8 cellular contexts compared by ENCODE assay signal in the genomic region with DNA sequence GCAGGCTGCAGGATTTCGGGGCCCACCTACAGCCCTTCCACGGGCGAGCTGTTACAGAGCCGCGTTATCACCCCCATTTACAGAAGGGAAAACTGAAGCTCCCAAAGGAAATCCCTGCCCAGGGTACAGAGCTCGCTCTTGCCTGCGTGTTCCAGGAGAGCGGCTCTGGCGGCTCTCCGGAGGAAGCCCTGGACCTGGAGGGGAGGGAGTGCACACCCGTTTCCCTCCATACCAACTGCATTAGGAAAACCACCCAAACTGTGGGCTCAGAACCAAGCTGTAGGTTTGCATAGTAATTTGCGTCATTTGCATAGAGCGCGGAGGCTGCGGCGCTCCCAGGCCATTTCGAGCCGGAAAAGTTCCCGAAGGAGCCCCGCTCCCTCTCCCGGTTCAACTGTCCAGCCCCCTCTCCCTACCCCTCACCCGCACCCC. TPM values are rescaled to one million over a fixed set of nuclear protein-coding genes. Genes with fewer than 3 reads are reported as not detected.
DNase-seq lines count a peak whose midpoint lies in the region; ATAC-seq and TF ChIP-seq lines count a peak whose summit lies in the region.

No MANE protein-coding gene starts in this region.

- H3K36me3 Mint-ChIP-seq in neural crest cell (ENCODE audit: low read depth) = no peaks in the 10 kb centered on the region

- H3K4me3 ChIP-seq in AG09309 (ENCODE audit: control insufficient read depth, low read depth, low read length) (peak overlapping the region; percentile 68), esophagus squamous epithelium (peak overlapping the region; percentile 41 to 80 (median 60))

- peak overlapping the region; percentile 78 for H3K27ac Mint-ChIP-seq in neural crest cell (ENCODE audit: unreplicated experiment)

- no peaks in the 10 kb centered on the region for H3K36me3 ChIP-seq in esophagus squamous epithelium

- peak; percentile 26 for ATAC-seq in GM18502 (IDR thresholded peaks at IDR 0.05; ENCODE audit: poor library complexity, unreplicated experiment)
- peak; percentile 6 for ATAC-seq in HG03442 (IDR thresholded peaks at IDR 0.05; ENCODE audit: unreplicated experiment)

- peak overlapping the region; percentile 96 for H3K4me3 Mint-ChIP-seq in neural crest cell

- intact Hi-C loops in esophagus squamous epithelium (cut with DNase I) = no loop called here

- peaks cover 37% of the 10 kb centered on the region for H3K4me1 Mint-ChIP-seq in neural crest cell

- no peaks in the 10 kb centered on the region for H3K27me3 Mint-ChIP-seq in neural crest cell (ENCODE audit: low read depth)

- TF ChIP-seq CTCF in AG09309 (IDR thresholded peaks at IDR 0.05; ENCODE audit: control insufficient read depth, insufficient read depth, low read depth, low read length, missing control alignments) (no peak), esophagus squamous epithelium (IDR thresholded peaks at IDR 0.05) (no peak), neural crest cell (conservative IDR thresholded peaks at IDR 0.05) (no peak)

- peaks cover 0 to 8% (median 0%) of the 10 kb centered on the region in 4 donors for H3K27me3 ChIP-seq in esophagus squamous epithelium

- no peaks in the 10 kb centered on the region for H3K9me3 Mint-ChIP-seq in neural crest cell

- H3K27ac ChIP-seq in esophagus squamous epithelium = peak overlapping the region; percentile 71 to 90 (median 82)

- H3K4me1 ChIP-seq in esophagus squamous epithelium = peaks cover 8 to 20% (median 11%) of the 10 kb centered on the region in 3 donors

- DNase-seq in AG09309 (ENCODE audit: low read depth) = peak; percentile 39
- peak; percentile 75 for DNase-seq in T1000 (lab: John Stamatoyannopoulos, UW)
- no peak for DNase-seq in esophagus squamous epithelium (lab: John Stamatoyannopoulos, UW)
- no peak for DNase-seq in neural crest cell (ENCODE audit: low read depth, low spot score)
- DNase-seq in epidermal melanocyte (ENCODE audit: insufficient read length, low spot score) = no peak
- DNase-seq in midbrain (lab: John Stamatoyannopoulos, UW) = no peak

- TF ChIP-seq POLR2A in esophagus squamous epithelium (IDR thresholded peaks at IDR 0.05) = no peak

- WGBS in esophagus squamous epithelium, 2 donors = 0 to 2% methylated on average over 5 to 7 of the region's 22 CpGs

- no peaks in the 10 kb centered on the region for H3K9me3 ChIP-seq in esophagus squamous epithelium

RNA-seq across cellular contexts. Expression of a gene that starts 24.7 kb away (rescaled TPM):
- total RNA-seq in esophagus squamous epithelium (1 to 10 TPM in 2 of 4 donors, under 1 TPM in 2; 0.18 to 2.1 (median 0.86) TPM), neural crest cell (17.8 and 18.8 TPM in 2 replicates)

RNA-seq across cellular contexts. Expression of a gene that starts 27.0 kb away (rescaled TPM):
- total RNA-seq in esophagus squamous epithelium (under 1 TPM in 3 of 4 donors, not detected in 1; 0.18 to 0.40 (median 0.38) TPM), neural crest cell (0.56 and 0.61 TPM in 2 replicates)

Comparison
In these comparisons a context has a peak if more than half of its experiments do, and no peak if none do; other contexts are left out.
1. DNase-seq: peak in AG09309 (single experiment) and T1000 (single experiment); none in esophagus squamous epithelium (single experiment), neural crest cell (single experiment), epidermal melanocyte (single experiment) and midbrain (single experiment).